26 cellular contexts compared by ENCODE assay signal in the genomic region with DNA sequence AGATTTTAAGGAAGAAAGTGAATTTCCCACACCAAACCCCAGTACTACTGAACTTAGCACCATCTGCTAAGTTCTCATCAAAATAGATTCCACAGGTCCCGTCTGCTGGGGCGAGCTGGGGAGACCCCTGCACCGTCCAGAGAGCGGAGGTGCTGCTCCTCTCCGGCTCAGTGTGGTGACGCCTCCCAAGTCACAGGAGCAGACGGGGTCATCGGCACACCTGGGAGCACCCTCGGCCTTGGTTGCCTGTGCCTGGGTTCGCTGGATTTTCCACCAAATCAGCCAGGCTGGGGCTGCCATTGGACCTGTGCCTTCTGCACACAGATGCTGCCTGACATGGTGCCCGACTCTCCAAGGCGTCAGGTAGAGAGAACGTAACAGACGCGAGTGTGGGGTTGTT.
"Had no signal": no experiment of that assay in that cellular context is flagged by ENCODE, and none has a peak within 500 bp of the region (broad histone marks: within the 10 kb centered on the region; RNA-seq: fewer than 3 reads in every experiment).

No MANE protein-coding gene starts in this region.

- H3K27me3 ChIP-seq: breast epithelium had no signal

- H3K36me3 ChIP-seq: breast epithelium had no signal

- H3K4me3 Mint-ChIP-seq: activated B cell treated with CpG ODN at 0.5 μM for 24 hours; activated CD4-positive, alpha-beta memory T cell treated with anti-CD3 and anti-CD28 coated beads for 36 hours; activated CD4-positive, alpha-beta T cell treated with anti-CD3 and anti-CD28 coated beads, Interleukin-2, amount 10 ng/mL, durations not matched to agents 7 days and 5 days; activated naive CD4-positive, alpha-beta T cell treated with anti-CD3 and anti-CD28 coated beads, Interleukin-2, amount 50 U/mL, for 24 hours; IgD-negative memory B cell; T-helper 17 cell had no signal

- ATAC-seq: T-helper 17 cell had no signal

- H3K27ac ChIP-seq: breast epithelium had no signal

- H3K36me3 Mint-ChIP-seq: activated CD4-positive, alpha-beta memory T cell treated with anti-CD3 and anti-CD28 coated beads for 36 hours; activated naive CD4-positive, alpha-beta T cell treated with anti-CD3 and anti-CD28 coated beads, Interleukin-2, amount 50 U/mL, for 24 hours; IgD-negative memory B cell had no signal

- H3K4me1 Mint-ChIP-seq: activated CD4-positive, alpha-beta T cell treated with anti-CD3 and anti-CD28 coated beads, Interleukin-2, amount 10 ng/mL, durations not matched to agents 7 days and 5 days; activated naive CD4-positive, alpha-beta T cell treated with anti-CD3 and anti-CD28 coated beads, Interleukin-2, amount 50 U/mL, for 24 hours; T-helper 17 cell had no signal

- H3K4me1 ChIP-seq: breast epithelium had no signal

- H3K9me3 Mint-ChIP-seq: activated B cell treated with CpG ODN at 0.5 μM for 24 hours; activated CD4-positive, alpha-beta memory T cell treated with anti-CD3 and anti-CD28 coated beads for 36 hours; activated CD4-positive, alpha-beta T cell treated with anti-CD3 and anti-CD28 coated beads, Interleukin-2, amount 10 ng/mL, durations not matched to agents 7 days and 5 days; activated naive CD4-positive, alpha-beta T cell treated with anti-CD3 and anti-CD28 coated beads, Interleukin-2, amount 50 U/mL, for 24 hours; activated T-helper 2 cell treated with anti-CD3 and anti-CD28 coated beads, Interferon-gamma antibody, Interleukin-2, Interleukin-4, amounts not matched to agents 10 μg/mL and 5 μg/mL and 100 μg/mL, durations not matched to agents 14 hours and 24 hours and 36 hours; IgD-negative memory B cell had no signal

- H3K27ac Mint-ChIP-seq: activated B cell treated with CpG ODN at 0.5 μM for 24 hours; activated CD4-positive, alpha-beta memory T cell treated with anti-CD3 and anti-CD28 coated beads for 36 hours; activated CD4-positive, alpha-beta T cell treated with anti-CD3 and anti-CD28 coated beads, Interleukin-2, amount 10 ng/mL, durations not matched to agents 7 days and 5 days; activated naive CD4-positive, alpha-beta T cell treated with anti-CD3 and anti-CD28 coated beads, Interleukin-2, amount 50 U/mL, for 24 hours; activated T-helper 2 cell treated with anti-CD3 and anti-CD28 coated beads, Interferon-gamma antibody, Interleukin-2, Interleukin-4, amounts not matched to agents 10 μg/mL and 5 μg/mL and 100 μg/mL, durations not matched to agents 14 hours and 24 hours and 36 hours; IgD-negative memory B cell; T-helper 17 cell had no signal

- DNase-seq: activated B cell treated with CpG ODN at 0.5 μM for 24 hours; activated CD4-positive, alpha-beta memory T cell treated with anti-CD3 and anti-CD28 coated beads for 36 hours; activated CD4-positive, alpha-beta T cell treated with anti-CD3 and anti-CD28 coated beads for 1 hour; activated CD4-positive, alpha-beta T cell treated with anti-CD3 and anti-CD28 coated beads, Interleukin-2, amount 10 ng/mL, durations not matched to agents 7 days and 5 days; activated CD8-positive, alpha-beta memory T cell treated with anti-CD3 and anti-CD28 coated beads for 24 hours; activated naive CD4-positive, alpha-beta T cell; activated T-cell treated with anti-CD3 and anti-CD28 coated beads for 4 hours; activated T-cell treated with anti-CD3 and anti-CD28 coated beads, Interleukin-2, amount 50 U/mL, for 48 hours; aorta; central memory CD4-positive, alpha-beta T cell; KG1; NCI-H1092; NCI-H1417; NCI-H1930; NCI-H2171 treated with DMSO at 0.1 percent for 48 hours; NCI-H226; NCI-H526; NCI-H774; RPMI8226; SHP77 treated with DMSO at 0.1 percent for 48 hours; T-helper 17 cell; T-helper 9 cell had no signal

- H3K4me3 ChIP-seq: breast epithelium had no signal

- H3K9me3 ChIP-seq: breast epithelium had no signal

- H3K27me3 Mint-ChIP-seq: activated B cell treated with CpG ODN at 0.5 μM for 24 hours; activated CD4-positive, alpha-beta T cell treated with anti-CD3 and anti-CD28 coated beads, Interleukin-2, amount 10 ng/mL, durations not matched to agents 7 days and 5 days; activated naive CD4-positive, alpha-beta T cell treated with anti-CD3 and anti-CD28 coated beads, Interleukin-2, amount 50 U/mL, for 24 hours; T-helper 17 cell had no signal
